2 cellular contexts compared by ENCODE assay signal in genomic region chr11:93917673-93918072, GRCh38.
TF ChIP-seq lines count a peak whose summit lies in the region.

No MANE protein-coding gene starts in this region.

TF ChIP-seq in K562, 482 proteins besides CTCF, POLR2A, EP300 and RAD21:
- TF ChIP-seq FOS (IDR thresholded peaks at IDR 0.05; ENCODE audit: extremely low read depth, insufficient read length) (no peak), MEIS2 (IDR thresholded peaks at IDR 0.05; ENCODE audit: partially characterized antibody) (peak; percentile 79), PBX2 (CRISPR knock-in tag; IDR thresholded peaks at IDR 0.05; ENCODE audit: low read depth) (no peak), PBX2 (tag; conservative IDR thresholded peaks at IDR 0.05; ENCODE audit: low read depth) (peak; percentile 77)

TF ChIP-seq in H1, 55 proteins besides CTCF, POLR2A, EP300 and RAD21 (continued from another document):
- TF ChIP-seq HDAC2 (IDR thresholded peaks at IDR 0.05; ENCODE audit: borderline replicate concordance in 1 of 2, low read depth in 2 of 2, low read length in 2 of 2): no peak
- no peak for TF ChIP-seq SIX5 (IDR thresholded peaks at IDR 0.05; ENCODE audit: low read depth, low read length)
- no peak for TF ChIP-seq CBX5 (IDR thresholded peaks at IDR 0.05; ENCODE audit: low read depth, low read length)
- TF ChIP-seq EGR1 (IDR thresholded peaks at IDR 0.05; ENCODE audit: borderline replicate concordance, low read depth, low read length): no peak
- TF ChIP-seq SIRT6 (IDR thresholded peaks at IDR 0.05; ENCODE audit: low read length): no peak
- no peak for TF ChIP-seq TAF1 (IDR thresholded peaks at IDR 0.05; ENCODE audit: low read depth, low read length)
- TF ChIP-seq SIN3A (conservative IDR thresholded peaks at IDR 0.05 in 1 of 2, IDR thresholded peaks at IDR 0.05 in 1 of 2; ENCODE audit: low read depth in 1 of 2, low read length in 2 of 2): no peak
- TF ChIP-seq E2F6 (IDR thresholded peaks at IDR 0.05): no peak
- no peak for TF ChIP-seq EZH2 (IDR thresholded peaks at IDR 0.05; ENCODE audit: low read depth, low read length, severe bottlenecking)
- TF ChIP-seq RXRA (IDR thresholded peaks at IDR 0.05; ENCODE audit: insufficient read depth, low read depth, low read length): no peak
- TF ChIP-seq, protein P1, sequence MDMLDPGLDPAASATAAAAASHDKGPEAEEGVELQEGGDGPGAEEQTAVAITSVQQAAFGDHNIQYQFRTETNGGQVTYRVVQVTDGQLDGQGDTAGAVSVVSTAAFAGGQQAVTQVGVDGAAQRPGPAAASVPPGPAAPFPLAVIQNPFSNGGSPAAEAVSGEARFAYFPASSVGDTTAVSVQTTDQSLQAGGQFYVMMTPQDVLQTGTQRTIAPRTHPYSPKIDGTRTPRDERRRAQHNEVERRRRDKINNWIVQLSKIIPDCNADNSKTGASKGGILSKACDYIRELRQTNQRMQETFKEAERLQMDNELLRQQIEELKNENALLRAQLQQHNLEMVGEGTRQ (IDR thresholded peaks at IDR 0.05; ENCODE audit: low read length): no peak
- TF ChIP-seq HDAC6 (IDR thresholded peaks at IDR 0.05; ENCODE audit: low read depth, low read length): no peak
- no peak for TF ChIP-seq BCL11A (IDR thresholded peaks at IDR 0.05; ENCODE audit: low read depth in 2 of 2, low read length in 2 of 2)
